In the genomic region with DNA sequence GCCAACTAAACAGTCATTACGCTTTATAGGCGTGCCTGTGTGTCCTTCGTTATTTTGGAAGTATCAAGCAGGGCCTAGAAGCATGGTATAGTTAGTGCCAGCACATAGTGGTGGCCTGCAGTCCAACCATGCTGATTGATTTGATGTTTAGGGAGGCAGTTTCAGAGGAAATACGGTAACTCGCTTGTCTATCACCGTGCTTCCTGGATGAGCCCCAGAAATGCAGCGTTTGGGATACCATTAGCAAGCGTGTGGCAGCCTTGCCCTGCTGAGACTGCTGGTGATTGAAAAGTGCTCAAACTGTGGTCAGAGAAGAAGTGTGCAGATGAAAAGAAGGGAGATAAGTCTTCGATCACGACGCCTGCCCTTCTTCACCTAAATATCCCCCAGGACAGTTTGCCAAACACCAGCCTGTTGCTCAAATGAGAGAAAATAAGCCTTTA, we compare ENCODE assay signal across 8 cellular contexts.
A peak's percentile ranks its signal among the peaks of the same experiment; 100 is the strongest.
DNase-seq lines count a peak whose midpoint lies in the region; ATAC-seq, FAIRE-seq and TF ChIP-seq lines count a peak whose summit lies in the region.

No MANE protein-coding gene starts in this region.

- peaks cover 4% of the 10 kb centered on the region for H3K4me1 ChIP-seq in A673 (ENCODE audit: insufficient read depth, low read length, poor library complexity, severe bottlenecking)
- H3K4me1 ChIP-seq in MM.1S (ENCODE audit: low read length): no peaks in the 10 kb centered on the region
- H3K4me1 ChIP-seq in iPS-18a (ENCODE audit: control insufficient read depth, low read depth, low read length): peaks cover 13% of the 10 kb centered on the region
- peaks cover 0 to 5% of the 10 kb centered on the region in 2 donors for H3K4me1 ChIP-seq in small intestine (ENCODE audit: control insufficient read depth in 2 of 2, insufficient read depth in 1 of 2, low read depth in 1 of 2, low read length in 1 of 2)

- peak overlapping the region; percentile 63 for H2AFZ ChIP-seq in MM.1S (ENCODE audit: low read length)

- FAIRE-seq in small intestine (lab: Jason Lieb, UNC): no peak

- H3K9me2 ChIP-seq in MM.1S (replicated peaks; ENCODE audit: insufficient read depth, low read length): no peaks in the 10 kb centered on the region

- no peaks in the 10 kb centered on the region for H3F3A ChIP-seq in MM.1S (ENCODE audit: insufficient read depth, low read length)

- CTCF ChIA-PET in A673 (lab: Charles Lee): no interaction called here

- peaks cover 8% of the 10 kb centered on the region for H3K27me3 ChIP-seq in A673 (replicated peaks; ENCODE audit: insufficient read depth, low read depth, low read length, poor library complexity)
- H3K27me3 ChIP-seq in MM.1S (replicated peaks; ENCODE audit: insufficient read depth, low read length): no peaks in the 10 kb centered on the region
- peaks cover 37% of the 10 kb centered on the region for H3K27me3 ChIP-seq in iPS-18a (ENCODE audit: control insufficient read depth, insufficient read depth, low read length)
- H3K27me3 ChIP-seq in small intestine (ENCODE audit: control insufficient read depth in 2 of 2, insufficient read depth in 2 of 2, low read length in 2 of 2): no peaks in the 10 kb centered on the region

- H3K4me3 ChIP-seq in A673 (ENCODE audit: low read depth, low read length, poor library complexity, severe bottlenecking) (no peak overlapping the region), MM.1S (ENCODE audit: low read length) (peak overlapping the region; percentile 49), iPS-18a (ENCODE audit: low read length) (peak overlapping the region; percentile 25), small intestine (ENCODE audit: low read depth in 1 of 2, low read length in 2 of 2) (peak overlapping the region in 1 of 2 donors; percentile 40)

- TF ChIP-seq CTCF in A673 (conservative IDR thresholded peaks at IDR 0.05; ENCODE audit: low read depth, low read length): no peak
- TF ChIP-seq CTCF in MM.1S (IDR thresholded peaks at IDR 0.05; ENCODE audit: low read length): no peak

- ATAC-seq in GM18498 (IDR thresholded peaks at IDR 0.05; ENCODE audit: unreplicated experiment) (peak; percentile 69), HG03135 (IDR thresholded peaks at IDR 0.05; ENCODE audit: unreplicated experiment) (no peak)

- no TSS peak for BruUV-seq in A673 (replicated peaks; lab: Mats Ljungman, UMichigan)

- POLR2A ChIA-PET in A673 (lab: Charles Lee; ENCODE audit: low non-redundant PET): no interaction called here

- peak; percentile 23 for DNase-seq in A673 (ENCODE audit: low spot score)
- peak; percentile 66 for DNase-seq in MM.1S
- peak; percentile 30 for DNase-seq in amniotic stem cell (lab: John Stamatoyannopoulos, UW)
- peak; percentile 45 for DNase-seq in small intestine
- DNase-seq in AML-193 (lab: John Stamatoyannopoulos, UW): no peak

- peak overlapping the region; percentile 56 for H3K4me2 ChIP-seq in MM.1S (ENCODE audit: low read depth, low read length)

- H3K9me3 ChIP-seq in A673 (ENCODE audit: low read depth, low read length, poor library complexity, severe bottlenecking) (no peaks in the 10 kb centered on the region), MM.1S (replicated peaks; ENCODE audit: insufficient read depth, low read length) (no peaks in the 10 kb centered on the region), iPS-18a (ENCODE audit: control insufficient read depth, low read depth, low read length) (no peaks in the 10 kb centered on the region), small intestine (ENCODE audit: control insufficient read depth, low read depth) (no peaks in the 10 kb centered on the region)

- no peak overlapping the region for H3K27ac ChIP-seq in A673 (ENCODE audit: low read depth, low read length, poor library complexity, severe bottlenecking)
- H3K27ac ChIP-seq in MM.1S (ENCODE audit: low read length): no peak overlapping the region
- H3K27ac ChIP-seq in iPS-18a (ENCODE audit: low read length): no peak overlapping the region
- peak overlapping the region in 1 of 2 donors; percentile 65 for H3K27ac ChIP-seq in small intestine (ENCODE audit: low read depth in 1 of 2, low read length in 1 of 2)

- intact Hi-C loops in A673 (cut with micrococcal nuclease; ENCODE audit: unreplicated experiment): loop anchor here (5.0 to 10.0 kb wide), 2 partner anchors 591 to 709 kb away; no protein-coding TSS in a partner anchor

- peak overlapping the region; percentile 20; the same call in 1 of the 2 replicates for H3K9ac ChIP-seq in MM.1S (ENCODE audit: low read length)
- no peak overlapping the region for H3K9ac ChIP-seq in iPS-18a (ENCODE audit: low read length)

- WGBS in small intestine, 3 donors: 6 to 19% (median 13%) methylated on average over 11 of the region's 11 CpGs

- no peaks in the 10 kb centered on the region for H4K20me1 ChIP-seq in MM.1S (ENCODE audit: insufficient read depth, low read length)

- H3K79me2 ChIP-seq in MM.1S (ENCODE audit: low read length): no peaks in the 10 kb centered on the region

- H3K36me3 ChIP-seq in A673 (ENCODE audit: insufficient read depth, low read length, poor library complexity, severe bottlenecking) (no peaks in the 10 kb centered on the region), MM.1S (replicated peaks; ENCODE audit: insufficient read depth, low read length) (no peaks in the 10 kb centered on the region), iPS-18a (ENCODE audit: control insufficient read depth, low read depth, low read length) (no peaks in the 10 kb centered on the region), small intestine (ENCODE audit: control insufficient read depth in 2 of 2, insufficient read depth in 2 of 2, low read length in 2 of 2) (no peaks in the 10 kb centered on the region)

Comparison
In these comparisons a context has a peak if more than half of its experiments do, and no peak if none do; other contexts are left out.
1. DNase-seq: peak in A673 (single experiment), MM.1S (single experiment), amniotic stem cell (single experiment) and small intestine (single experiment); none in AML-193 (0 of 2).